ENCODE assay signal across 25 cellular contexts in the genomic region with DNA sequence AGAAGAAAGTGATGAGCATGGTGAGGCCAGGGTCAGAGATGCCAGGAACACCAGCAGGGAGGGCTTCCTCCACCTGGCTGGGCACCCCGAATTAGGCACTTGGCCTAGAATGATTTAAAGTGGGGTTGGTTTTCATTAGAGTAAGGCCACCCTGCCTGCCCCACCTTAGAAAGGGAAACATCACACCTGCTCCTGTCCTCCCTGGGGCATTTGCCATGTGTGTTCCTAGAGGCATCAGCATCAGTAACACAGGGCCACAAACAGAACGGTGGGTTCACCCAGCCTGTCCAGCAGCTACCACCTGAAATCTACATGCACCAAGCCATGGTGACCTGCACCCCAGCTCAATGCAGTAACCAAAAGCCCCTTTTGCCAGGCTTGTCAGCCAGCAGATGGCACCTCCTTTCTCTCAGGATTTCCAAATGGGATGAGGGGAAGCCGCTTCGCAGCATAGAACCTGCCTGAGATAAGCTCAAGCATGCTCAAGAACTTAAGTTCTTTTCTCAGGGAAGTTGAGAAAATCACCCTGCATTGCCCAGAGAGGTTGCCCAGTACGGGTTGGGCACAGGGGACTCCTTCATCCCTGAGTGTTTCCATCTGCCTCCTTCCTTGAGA.
DNase-seq lines count a peak whose midpoint lies in the region; ATAC-seq, FAIRE-seq and TF ChIP-seq lines count a peak whose summit lies in the region.
"Had no signal": no experiment of that assay in that cellular context is flagged by ENCODE, and none has a peak within 500 bp of the region (broad histone marks: within the 10 kb centered on the region; RNA-seq: fewer than 3 reads in every experiment).

No MANE protein-coding gene starts in this region.

- H4K20me1 ChIP-seq in HepG2 (ENCODE audit: insufficient read depth, low read length) = no peaks in the 10 kb centered on the region

- 0% methylated on average over 3 of the region's 5 CpGs for WGBS in HepG2 (ENCODE audit: low lambda C conversion rate)
- 75 to 82% methylated on average over 4 to 5 of the region's 5 CpGs for WGBS in upper lobe of left lung, 2 donors

- H3K27ac ChIP-seq in HepG2 (ENCODE audit: extremely low read length, insufficient read depth, low read length) (no peak overlapping the region), upper lobe of left lung (no peak overlapping the region)
- H3K27ac ChIP-seq: esophagus squamous epithelium, PC-9, prostate gland, vagina had no signal

- H3K4me1 ChIP-seq in HepG2 (ENCODE audit: insufficient read depth, low read length) (no peaks in the 10 kb centered on the region), upper lobe of left lung (no peaks in the 10 kb centered on the region)
- H3K4me1 ChIP-seq: HAP-1, prostate gland, vagina had no signal

- in situ Hi-C loops in HepG2 (cut with HindIII; ENCODE audit: extremely low pct_ligation_motif_present, low pct_unique_long_range_greater_than_20kb) = no loop called here

- intact Hi-C loops in natural killer cell (cut with micrococcal nuclease) = no loop called here
- intact Hi-C loops in HepG2 (cut with micrococcal nuclease; ENCODE audit: unreplicated experiment) = no loop called here

- TF ChIP-seq CTCF in natural killer cell (IDR thresholded peaks at IDR 0.05) = no peak
- TF ChIP-seq CTCF in HepG2 (CRISPR knock-in tag; IDR thresholded peaks at IDR 0.05) = no peak
- no peak for TF ChIP-seq CTCF in upper lobe of left lung (IDR thresholded peaks at IDR 0.05)

- peaks cover 9 to 17% of the 10 kb centered on the region in 2 donors for H3K4me1 Mint-ChIP-seq in natural killer cell treated with Interleukin-12 subunit alpha and Interleukin-12 subunit beta and Interleukin-15 and Interleukin-18, amount 100 ng/mL, for 72 hours (ENCODE audit: low read depth in 2 of 2)
- peaks cover 0 to 7% of the 10 kb centered on the region in 2 donors for H3K4me1 Mint-ChIP-seq in natural killer cell
- H3K4me1 Mint-ChIP-seq: activated naive CD4-positive, alpha-beta T cell treated with anti-CD3 and anti-CD28 coated beads, Interleukin-2, amount 50 U/mL, for 24 hours; CD14-positive monocyte had no signal

- POLR2A ChIA-PET in HepG2 (lab: Yijun Ruan, JAX) = no interaction called here

- H3K36me3 ChIP-seq in HepG2 (replicated peaks in 1 of 2; ENCODE audit: control insufficient read depth in 1 of 2, insufficient read depth in 2 of 2, low read length in 2 of 2) (no peaks in the 10 kb centered on the region), upper lobe of left lung (no peaks in the 10 kb centered on the region)
- H3K36me3 ChIP-seq: esophagus squamous epithelium, HAP-1, prostate gland, vagina had no signal

- peak overlapping the region in 1 of 2 donors; percentile 47 for H3K27ac Mint-ChIP-seq in natural killer cell treated with Interleukin-12 subunit alpha and Interleukin-12 subunit beta and Interleukin-15 and Interleukin-18, amount 100 ng/mL, for 72 hours
- no peak overlapping the region for H3K27ac Mint-ChIP-seq in natural killer cell
- H3K27ac Mint-ChIP-seq: CD14-positive monocyte; effector memory CD8-positive, alpha-beta T cell; T-helper 1 cell treated with Interleukin-12 subunit alpha and Interleukin-12 subunit beta and Interleukin-4 antibody, amounts not matched to agents 30 μg/mL and 1 μg/mL, for 36 hours had no signal

- BruUV-seq in HepG2 (replicated peaks; lab: Mats Ljungman, UMichigan) = no TSS peak

- H3K4me3 Mint-ChIP-seq in natural killer cell treated with Interleukin-12 subunit alpha and Interleukin-12 subunit beta and Interleukin-15 and Interleukin-18, amount 100 ng/mL, for 72 hours = no peak overlapping the region
- H3K4me3 Mint-ChIP-seq in natural killer cell = no peak overlapping the region
- H3K4me3 Mint-ChIP-seq: activated naive CD4-positive, alpha-beta T cell treated with anti-CD3 and anti-CD28 coated beads, Interleukin-2, amount 50 U/mL, for 24 hours; CD14-positive monocyte; central memory CD8-positive, alpha-beta T cell; effector memory CD8-positive, alpha-beta T cell; nephron; T-helper 1 cell treated with Interleukin-12 subunit alpha and Interleukin-12 subunit beta and Interleukin-4 antibody, amounts not matched to agents 30 μg/mL and 1 μg/mL, for 36 hours had no signal

- ATAC-seq in natural killer cell treated with Interleukin-12 subunit alpha and Interleukin-12 subunit beta and Interleukin-15 and Interleukin-18, amount 100 ng/mL, for 72 hours = no peak
- ATAC-seq in natural killer cell (no peak), HepG2 (no peak), HG02938 (IDR thresholded peaks at IDR 0.05; ENCODE audit: unreplicated experiment) (no peak), GM18909 (IDR thresholded peaks at IDR 0.05; ENCODE audit: poor library complexity, unreplicated experiment) (no peak), upper lobe of left lung (ENCODE audit: low FRiP score in 2 of 2) (no peak)
- ATAC-seq: effector memory CD8-positive, alpha-beta T cell had no signal

- H3K27me3 Mint-ChIP-seq in natural killer cell treated with Interleukin-12 subunit alpha and Interleukin-12 subunit beta and Interleukin-15 and Interleukin-18, amount 100 ng/mL, for 72 hours = peaks cover 45 to 51% of the 10 kb centered on the region in 2 donors
- H3K27me3 Mint-ChIP-seq in natural killer cell (ENCODE audit: low read depth in 2 of 2) = peaks cover 61 to 80% of the 10 kb centered on the region in 2 donors
- H3K27me3 Mint-ChIP-seq: activated naive CD4-positive, alpha-beta T cell treated with anti-CD3 and anti-CD28 coated beads, Interleukin-2, amount 50 U/mL, for 24 hours had no signal

- H3K4me3 ChIP-seq in HepG2 (replicated peaks in 1 of 3; ENCODE audit: insufficient read depth in 1 of 3, low read depth in 2 of 3, low read length in 3 of 3) = no peak overlapping the region
- H3K4me3 ChIP-seq in upper lobe of left lung = no peak overlapping the region
- H3K4me3 ChIP-seq: esophagus squamous epithelium, HAP-1, PC-9, prostate gland, vagina had no signal

- H3K9me3 ChIP-seq in HepG2 (ENCODE audit: low read length) (no peaks in the 10 kb centered on the region), upper lobe of left lung (no peaks in the 10 kb centered on the region)
- H3K9me3 ChIP-seq: esophagus squamous epithelium, HAP-1, prostate gland, vagina had no signal

- CTCF ChIA-PET in HepG2 (lab: Yijun Ruan, JAX; ENCODE audit: low intra/inter-chr PET ratio, low total read pairs) = no interaction called here

- no peak overlapping the region for H3K9ac ChIP-seq in HepG2 (ENCODE audit: insufficient read depth, low read depth, low read length)

- H2AFZ ChIP-seq in HepG2 (ENCODE audit: low read length) = no peak overlapping the region
- H2AFZ ChIP-seq: PC-9 had no signal

- TF ChIP-seq EP300 in HepG2 (IDR thresholded peaks at IDR 0.05; ENCODE audit: low read depth in 2 of 2, low read length in 2 of 2) = no peak
- no peak for TF ChIP-seq EP300 in HepG2 (CRISPR knock-in tag; IDR thresholded peaks at IDR 0.05; ENCODE audit: borderline replicate concordance)
- no peak for TF ChIP-seq EP300 in upper lobe of left lung (IDR thresholded peaks at IDR 0.05)

- TF ChIP-seq RAD21 in HepG2 (CRISPR knock-in tag; IDR thresholded peaks at IDR 0.05) = no peak

- peak; percentile 29 for DNase-seq in natural killer cell treated with Interleukin-12 subunit alpha and Interleukin-12 subunit beta and Interleukin-15 and Interleukin-18, amount 100 ng/mL, for 72 hours (ENCODE audit: low spot score)
- DNase-seq in natural killer cell = no peak
- peak; percentile 56 for DNase-seq in cerebellar cortex (ENCODE audit: low spot score)
- DNase-seq in HepG2 (ENCODE audit: low spot score) = no peak
- DNase-seq in upper lobe of left lung = no peak
- DNase-seq in activated CD4-positive, CD25-positive, alpha-beta regulatory T cell treated with anti-CD3 and anti-CD28 coated beads, Interleukin-2, amount 50 U/mL, for 72 hours = no peak
- DNase-seq: activated CD4-positive, alpha-beta T cell treated with anti-CD3 and anti-CD28 coated beads for 48 hours; DMS153; effector memory CD8-positive, alpha-beta T cell; esophagus squamous epithelium; GDM1; MV-4-11; NCI-H774; PC-9; SHP77 treated with DMSO at 0.1 percent for 48 hours had no signal

- no peak overlapping the region for H3K4me2 ChIP-seq in HepG2 (ENCODE audit: low read depth, low read length)
- H3K4me2 ChIP-seq: PC-9 had no signal

- no peaks in the 10 kb centered on the region for H3K36me3 Mint-ChIP-seq in natural killer cell treated with Interleukin-12 subunit alpha and Interleukin-12 subunit beta and Interleukin-15 and Interleukin-18, amount 100 ng/mL, for 72 hours
- no peaks in the 10 kb centered on the region for H3K36me3 Mint-ChIP-seq in natural killer cell
- H3K36me3 Mint-ChIP-seq: activated naive CD4-positive, alpha-beta T cell treated with anti-CD3 and anti-CD28 coated beads, Interleukin-2, amount 50 U/mL, for 24 hours; CD14-positive monocyte had no signal

- no peaks in the 10 kb centered on the region for H3K9me3 Mint-ChIP-seq in natural killer cell treated with Interleukin-12 subunit alpha and Interleukin-12 subunit beta and Interleukin-15 and Interleukin-18, amount 100 ng/mL, for 72 hours
- H3K9me3 Mint-ChIP-seq in natural killer cell = no peaks in the 10 kb centered on the region
- H3K9me3 Mint-ChIP-seq: activated naive CD4-positive, alpha-beta T cell treated with anti-CD3 and anti-CD28 coated beads, Interleukin-2, amount 50 U/mL, for 24 hours; CD14-positive monocyte; central memory CD8-positive, alpha-beta T cell; effector memory CD8-positive, alpha-beta T cell; nephron; T-helper 1 cell treated with Interleukin-12 subunit alpha and Interleukin-12 subunit beta and Interleukin-4 antibody, amounts not matched to agents 30 μg/mL and 1 μg/mL, for 36 hours had no signal

- H3K27me3 ChIP-seq in HepG2 (ENCODE audit: control insufficient read depth in 1 of 2, insufficient read depth in 2 of 2, low read length in 2 of 2) (peaks cover 3 to 65% of the 10 kb centered on the region in 2 experiments; a peak in 4 of 5 replicates), upper lobe of left lung (no peaks in the 10 kb centered on the region)
- H3K27me3 ChIP-seq: vagina had no signal

- no peaks in the 10 kb centered on the region for H3K79me2 ChIP-seq in HepG2 (ENCODE audit: insufficient read depth, low read length)

- no peak for FAIRE-seq in HepG2 (lab: Jason Lieb, UNC)

- no peak for TF ChIP-seq POLR2A in HepG2 (IDR thresholded peaks at IDR 0.05; ENCODE audit: insufficient read depth in 1 of 2, low read depth in 2 of 2, low read length in 2 of 2)
- TF ChIP-seq POLR2A in upper lobe of left lung (IDR thresholded peaks at IDR 0.05) = no peak

TF ChIP-seq in HepG2, 621 proteins besides CTCF, POLR2A, EP300 and RAD21 (continues in another document):
- TF ChIP-seq, protein P1, sequence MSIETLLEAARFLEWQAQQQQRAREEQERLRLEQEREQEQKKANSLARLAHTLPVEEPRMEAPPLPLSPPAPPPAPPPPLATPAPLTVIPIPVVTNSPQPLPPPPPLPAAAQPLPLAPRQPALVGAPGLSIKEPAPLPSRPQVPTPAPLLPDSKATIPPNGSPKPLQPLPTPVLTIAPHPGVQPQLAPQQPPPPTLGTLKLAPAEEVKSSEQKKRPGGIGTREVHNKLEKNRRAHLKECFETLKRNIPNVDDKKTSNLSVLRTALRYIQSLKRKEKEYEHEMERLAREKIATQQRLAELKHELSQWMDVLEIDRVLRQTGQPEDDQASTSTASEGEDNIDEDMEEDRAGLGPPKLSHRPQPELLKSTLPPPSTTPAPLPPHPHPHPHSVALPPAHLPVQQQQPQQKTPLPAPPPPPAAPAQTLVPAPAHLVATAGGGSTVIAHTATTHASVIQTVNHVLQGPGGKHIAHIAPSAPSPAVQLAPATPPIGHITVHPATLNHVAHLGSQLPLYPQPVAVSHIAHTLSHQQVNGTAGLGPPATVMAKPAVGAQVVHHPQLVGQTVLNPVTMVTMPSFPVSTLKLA (IDR thresholded peaks at IDR 0.05) = peak; percentile 72

Comparison
In these comparisons a context has a peak if more than half of its experiments do, and no peak if none do; other contexts are left out.
1. DNase-seq: peak in natural killer cell treated with Interleukin-12 subunit alpha and Interleukin-12 subunit beta and Interleukin-15 and Interleukin-18, amount 100 ng/mL, for 72 hours (single experiment) and cerebellar cortex (single experiment); none in natural killer cell (single experiment), HepG2 (single experiment), upper lobe of left lung (0 of 2) and activated CD4-positive, CD25-positive, alpha-beta regulatory T cell treated with anti-CD3 and anti-CD28 coated beads, Interleukin-2, amount 50 U/mL, for 72 hours (single experiment).